ENCODE assay signal across 25 cellular contexts in genomic region chr1:118210051-118210722, GRCh38. TPM values are rescaled to one million over a fixed set of nuclear protein-coding genes. Genes with fewer than 3 reads are reported as not detected.
"Had no signal": no experiment of that assay in that cellular context is flagged by ENCODE, and none has a peak within 500 bp of the region (broad histone marks: within the 10 kb centered on the region; RNA-seq: fewer than 3 reads in every experiment).

No MANE protein-coding gene starts in this region.

- H3K36me3 Mint-ChIP-seq: type B pancreatic cell had no signal

- H3K27me3 Mint-ChIP-seq: dendritic cell treated with granulocyte-macrophage colony-stimulating factor and Interleukin-4, amounts not matched to agents 40 ng/mL and 50 ng/mL, for 4 days; progenitor cell of endocrine pancreas; type B pancreatic cell had no signal

- H3K27ac Mint-ChIP-seq: dendritic cell treated with granulocyte-macrophage colony-stimulating factor and Interleukin-4, amounts not matched to agents 40 ng/mL and 50 ng/mL, for 4 days; endodermal cell; nephron; progenitor cell of endocrine pancreas; type B pancreatic cell had no signal

- FAIRE-seq: colon, endothelial cell of umbilical vein, islet of Langerhans, pancreas, small intestine had no signal

- H3K9me3 ChIP-seq: left lung, lower lobe of right lung, pancreas, suprapubic skin, uterus had no signal

- H3K4me1 ChIP-seq: heart left ventricle, left lung, lower lobe of right lung, pancreas, thyroid gland, uterus had no signal

- DNase-seq: cerebellar nuclear complex; endodermal cell; foreskin melanocyte; heart left ventricle; hippocampal formation; left lung; lower lobe of right lung; mesenchymal stem cell; midbrain; occipital lobe; pancreas; right cardiac atrium; small intestine; stimulated activated CD4-positive, alpha-beta T cell treated with anti-CD3 and anti-CD28 coated beads, Interleukin-12 subunit alpha, Interleukin-12 subunit beta, amount 100 ng/mL, for 4 hours; stimulated activated naive CD4-positive, alpha-beta T cell treated with Interleukin-2 at 50 U/mL for 16 hours; thyroid gland; uterus had no signal

- H3K27ac ChIP-seq: heart left ventricle, left lung, lower lobe of right lung, pancreas, suprapubic skin, thyroid gland, uterus had no signal

- H3K36me3 ChIP-seq: heart left ventricle, left lung, lower lobe of right lung, pancreas, suprapubic skin, thyroid gland, uterus had no signal

- H3K9me3 Mint-ChIP-seq: dendritic cell treated with granulocyte-macrophage colony-stimulating factor and Interleukin-4, amounts not matched to agents 40 ng/mL and 50 ng/mL, for 4 days; endodermal cell; type B pancreatic cell had no signal

- H3K4me3 Mint-ChIP-seq: dendritic cell treated with granulocyte-macrophage colony-stimulating factor and Interleukin-4, amounts not matched to agents 40 ng/mL and 50 ng/mL, for 4 days; endodermal cell; nephron; type B pancreatic cell had no signal

- ATAC-seq: heart left ventricle, left lung, lower lobe of right lung, right cardiac atrium had no signal

- H3K4me1 Mint-ChIP-seq: endodermal cell had no signal

- H3K4me3 ChIP-seq: heart left ventricle, left lung, lower lobe of right lung, pancreas, suprapubic skin, thyroid gland, uterus had no signal

- H3K27me3 ChIP-seq: heart left ventricle, left lung, pancreas, suprapubic skin, thyroid gland, uterus had no signal

RNA-seq across cellular contexts. Expression of gene SPAG17, which starts 25.2 kb away (rescaled TPM):
- total RNA-seq: endothelial cell of umbilical vein had no signal
- polyA plus RNA-seq: endothelial cell of umbilical vein, heart left ventricle had no signal
